23 cellular contexts compared by ENCODE assay signal in the genomic region with DNA sequence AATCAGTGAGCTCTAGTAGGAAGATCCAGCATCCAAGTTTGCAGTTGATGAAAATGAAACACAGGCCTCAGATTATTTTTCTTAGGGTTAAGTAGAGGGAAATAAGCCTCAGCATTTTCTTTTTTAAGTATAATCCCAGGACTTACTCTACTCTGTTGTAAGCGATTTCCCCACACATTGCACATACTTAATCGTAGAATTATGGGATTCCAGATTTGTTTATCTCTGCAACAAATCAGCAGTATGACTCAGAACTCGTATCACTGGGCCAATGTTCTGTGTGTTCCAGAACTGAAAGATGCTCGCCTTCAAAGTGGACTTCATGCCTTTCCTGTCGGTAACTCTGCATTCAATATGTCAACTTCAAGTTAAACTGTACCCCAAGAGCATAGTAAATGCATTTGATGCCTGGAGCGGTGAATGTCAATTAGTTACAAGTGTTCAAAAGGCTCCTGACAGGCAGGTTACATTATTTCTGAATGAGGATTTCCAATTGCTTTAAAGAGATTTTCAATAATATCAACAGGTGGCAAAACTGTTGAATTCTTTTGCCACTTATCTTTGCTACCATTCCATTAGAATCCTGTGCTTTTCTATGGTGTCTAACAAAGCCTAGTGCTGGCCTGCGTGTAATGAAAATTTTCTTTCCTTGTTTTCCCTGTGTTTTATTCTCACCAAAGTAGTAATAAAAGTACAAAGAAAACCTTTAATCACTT.
"Had no signal": no experiment of that assay in that cellular context is flagged by ENCODE, and none has a peak within 500 bp of the region (broad histone marks: within the 10 kb centered on the region; RNA-seq: fewer than 3 reads in every experiment).

No MANE protein-coding gene starts in this region.

- H3K9me3 ChIP-seq: esophagus muscularis mucosa, gastroesophageal sphincter, heart right ventricle, left ventricle myocardium inferior, sigmoid colon, spleen, testis had no signal

- H3K27me3 Mint-ChIP-seq: dendritic cell treated with granulocyte-macrophage colony-stimulating factor and Interleukin-4, amounts not matched to agents 40 ng/mL and 50 ng/mL, for 4 days; stimulated activated memory B cell treated with anti-CD40 and anti-IgM and Interleukin-4, amounts not matched to agents 10 μg/mL and 1 μg/mL and 100 μg/mL, for 72 hours; type B pancreatic cell had no signal

- H3K36me3 ChIP-seq: esophagus muscularis mucosa, gastroesophageal sphincter, heart right ventricle, left ventricle myocardium inferior, sigmoid colon, spleen had no signal

- DNase-seq: activated CD4-positive, CD25-positive, alpha-beta regulatory T cell treated with anti-CD3 and anti-CD28 coated beads, Interleukin-2, amount 50 U/mL, for 72 hours; activated effector memory CD4-positive, alpha-beta T cell treated with anti-CD3 and anti-CD28 coated beads, Interleukin-2, amount 50 U/mL, for 16 hours; activated naive CD4-positive, alpha-beta T cell treated with anti-CD3 and anti-CD28 coated beads, Interleukin-2, amount 50 U/mL, for 16 hours; activated T-cell treated with anti-CD3 and anti-CD28 coated beads, Interleukin-2, amount 50 U/mL, for 72 hours; cerebellar nuclear complex; effector CD8-positive, alpha-beta T cell; heart right ventricle; kidney glomerular epithelial cell; left ventricle myocardium inferior; mammary epithelial cell; nephron progenitor cell; nucleus accumbens; sigmoid colon; spleen; stimulated activated CD4-positive, alpha-beta T cell treated with anti-CD3 and anti-CD28 coated beads, Interleukin-4, amount 100 ng/mL, for 4 hours; testis had no signal

- H3K4me1 ChIP-seq: esophagus muscularis mucosa, gastroesophageal sphincter, heart right ventricle, left ventricle myocardium inferior, sigmoid colon, spleen, testis had no signal

- FAIRE-seq: bronchial epithelial cell had no signal

- H3K27ac ChIP-seq: esophagus muscularis mucosa, gastroesophageal sphincter, heart right ventricle, left ventricle myocardium inferior, sigmoid colon, spleen, testis, VCaP had no signal

- H3K36me3 Mint-ChIP-seq: stimulated activated memory B cell treated with anti-CD40 and anti-IgM and Interleukin-4, amounts not matched to agents 10 μg/mL and 1 μg/mL and 100 μg/mL, for 72 hours; type B pancreatic cell had no signal

- H3K4me3 ChIP-seq: esophagus muscularis mucosa, gastroesophageal sphincter, heart right ventricle, left ventricle myocardium inferior, sigmoid colon, spleen, testis had no signal

- H3K9me3 Mint-ChIP-seq: dendritic cell treated with granulocyte-macrophage colony-stimulating factor and Interleukin-4, amounts not matched to agents 40 ng/mL and 50 ng/mL, for 4 days; nephron progenitor cell; stimulated activated memory B cell treated with anti-CD40 and anti-IgM and Interleukin-4, amounts not matched to agents 10 μg/mL and 1 μg/mL and 100 μg/mL, for 72 hours; type B pancreatic cell had no signal

- H3K4me1 Mint-ChIP-seq: stimulated activated memory B cell treated with anti-CD40 and anti-IgM and Interleukin-4, amounts not matched to agents 10 μg/mL and 1 μg/mL and 100 μg/mL, for 72 hours had no signal

- H3K27me3 ChIP-seq: gastroesophageal sphincter, heart right ventricle, sigmoid colon, spleen, testis had no signal

- H3K27ac Mint-ChIP-seq: activated T-cell treated with anti-CD3 and anti-CD28 coated beads, Interleukin-2, amount 50 U/mL, for 72 hours; dendritic cell treated with granulocyte-macrophage colony-stimulating factor and Interleukin-4, amounts not matched to agents 40 ng/mL and 50 ng/mL, for 4 days; nephron progenitor cell; stimulated activated memory B cell treated with anti-CD40 and anti-IgM and Interleukin-4, amounts not matched to agents 10 μg/mL and 1 μg/mL and 100 μg/mL, for 72 hours; type B pancreatic cell had no signal

- H3K4me3 Mint-ChIP-seq: activated T-cell treated with anti-CD3 and anti-CD28 coated beads, Interleukin-2, amount 50 U/mL, for 72 hours; dendritic cell treated with granulocyte-macrophage colony-stimulating factor and Interleukin-4, amounts not matched to agents 40 ng/mL and 50 ng/mL, for 4 days; nephron progenitor cell; stimulated activated memory B cell treated with anti-CD40 and anti-IgM and Interleukin-4, amounts not matched to agents 10 μg/mL and 1 μg/mL and 100 μg/mL, for 72 hours; type B pancreatic cell had no signal
